Comparison of ENCODE assay signal across 8 cellular contexts in the genomic region with DNA sequence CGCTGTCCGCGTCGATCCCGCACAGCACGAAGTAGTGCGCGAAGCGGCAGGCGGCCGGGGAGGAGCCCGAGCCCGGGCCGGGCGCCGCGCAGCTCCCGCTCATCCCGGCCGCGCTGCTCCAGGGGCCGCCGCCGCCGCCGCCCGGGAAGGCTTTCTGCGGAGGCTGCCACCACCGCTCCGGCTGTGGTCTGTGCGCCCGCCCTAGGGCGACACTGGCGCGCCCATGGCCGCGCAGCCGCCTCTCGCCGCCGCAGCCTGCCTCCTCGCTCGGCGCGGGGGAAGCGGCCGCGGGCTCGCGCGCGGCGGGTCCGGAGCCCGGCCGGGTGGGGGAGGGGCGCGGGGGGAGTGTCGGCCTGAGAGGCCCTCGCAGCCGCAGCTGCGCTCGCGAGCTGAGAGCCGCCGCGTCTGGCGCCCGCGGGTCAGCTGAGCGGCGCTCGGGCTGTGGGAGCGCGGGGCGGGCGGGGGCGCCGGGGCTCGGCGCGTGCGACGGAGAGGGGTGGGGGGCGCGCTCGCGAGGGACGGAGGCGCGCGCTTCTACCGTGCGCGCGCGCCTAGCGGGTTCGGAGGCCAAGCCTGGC. TPM values are rescaled to one million over a fixed set of nuclear protein-coding genes. Genes with fewer than 3 reads are reported as not detected.
DNase-seq lines count a peak whose midpoint lies in the region; ATAC-seq and TF ChIP-seq lines count a peak whose summit lies in the region.

A gene (minus strand): TSS at position 407 of the 578 bp plus-strand sequence. CDS start 304 bp downstream, at position 103.

- no peaks in the 10 kb centered on the region for H3K9me2 ChIP-seq in OCI-LY1 (ENCODE audit: low read depth, low read length)

- H3K4me3 Mint-ChIP-seq in Calu3 (ENCODE audit: low read depth, unreplicated experiment) = peak within 1 kb of the TSS; percentile 93

- H3K4me2 ChIP-seq in OCI-LY1 (ENCODE audit: low read length) (peak within 1 kb of the TSS; percentile 69), parathyroid adenoma (ENCODE audit: low read length) (peak within 1 kb of the TSS; percentile 82)

- H3K4me3 ChIP-seq in OCI-LY1 (ENCODE audit: low read depth, low read length, poor library complexity, severe bottlenecking) (peak within 1 kb of the TSS; percentile 82), left ventricle myocardium inferior (peak within 1 kb of the TSS; percentile 88), parathyroid adenoma (ENCODE audit: low read depth, low read length) (peak within 1 kb of the TSS; percentile 78)

- peaks cover 26% of the 10 kb centered on the region for H3K36me3 Mint-ChIP-seq in Calu3 (ENCODE audit: insufficient read depth, unreplicated experiment)

- H4K20me1 ChIP-seq in OCI-LY1 (ENCODE audit: insufficient read depth, low read length) = 0 out of 2 replicates have a peak, but pooled peaks cover 2% of the 10 kb centered on the region

- intact Hi-C loops in Calu3 (cut with micrococcal nuclease; ENCODE audit: unreplicated experiment) (loop anchor here (5.0 kb wide), 2 partner anchors 99 to 119 kb away; no protein-coding TSS in a partner anchor), left ventricle myocardium inferior (cut with micrococcal nuclease) (no loop called here)

- H3K79me2 ChIP-seq in OCI-LY1 (ENCODE audit: insufficient read depth, low read length) (peaks cover 32% of the 10 kb centered on the region), parathyroid adenoma (peaks cover 16% of the 10 kb centered on the region)

- no peaks in the 10 kb centered on the region for H3F3A ChIP-seq in OCI-LY1 (ENCODE audit: insufficient read depth, low read length)

- H3K36me3 ChIP-seq in OCI-LY1 (ENCODE audit: insufficient read depth, low read length) (peaks cover 8% of the 10 kb centered on the region; the same call in 1 of the 2 replicates), left ventricle myocardium inferior (no peaks in the 10 kb centered on the region), parathyroid adenoma (ENCODE audit: control insufficient read depth, insufficient read depth, low read length) (no peaks in the 10 kb centered on the region)

- H3K27ac ChIP-seq in OCI-LY1 (ENCODE audit: low read depth, low read length, poor library complexity, severe bottlenecking) = peak within 1 kb of the TSS; percentile 55
- H3K27ac ChIP-seq in left ventricle myocardium inferior (replicated peaks) = peak within 1 kb of the TSS; percentile 98
- H3K27ac ChIP-seq in parathyroid adenoma = peak within 1 kb of the TSS; percentile 92

- ATAC-seq in GM19397 (IDR thresholded peaks at IDR 0.05; ENCODE audit: unreplicated experiment) (peak; percentile 65), HG03439 (IDR thresholded peaks at IDR 0.05; ENCODE audit: unreplicated experiment) (peak; percentile 45)

- H3K9me3 Mint-ChIP-seq in Calu3 (ENCODE audit: low read depth, unreplicated experiment) = peaks cover 3% of the 10 kb centered on the region

- H3K27me3 ChIP-seq in OCI-LY1 (ENCODE audit: insufficient read depth, low read length) (no peaks in the 10 kb centered on the region), left ventricle myocardium inferior (ENCODE audit: low read depth) (no peaks in the 10 kb centered on the region), parathyroid adenoma (ENCODE audit: control insufficient read depth, insufficient read depth, low read length) (no peaks in the 10 kb centered on the region)

- no peak within 1 kb of the TSS for H2AFZ ChIP-seq in OCI-LY1 (ENCODE audit: low read length)
- H2AFZ ChIP-seq in parathyroid adenoma = peak within 1 kb of the TSS; percentile 95

- DNase-seq in Calu3 = peak; percentile 73
- DNase-seq in anterior cingulate cortex (lab: John Stamatoyannopoulos, UW) = peak in 57 of 58 donors; percentile 23 to 90 (median 81)
- peak; percentile 86 for DNase-seq in left ventricle myocardium inferior
- DNase-seq in retina = no peak

- H3K27ac Mint-ChIP-seq in Calu3 (ENCODE audit: unreplicated experiment) = peak within 1 kb of the TSS; percentile 79

- peaks cover 24% of the 10 kb centered on the region for H3K4me1 Mint-ChIP-seq in Calu3 (ENCODE audit: low read depth, unreplicated experiment)

- no peak for TF ChIP-seq CTCF in Calu3 (IDR thresholded peaks at IDR 0.05; ENCODE audit: unreplicated experiment)
- no peak for TF ChIP-seq CTCF in OCI-LY1 (IDR thresholded peaks at IDR 0.05; ENCODE audit: low read length)
- no peak for TF ChIP-seq CTCF in left ventricle myocardium inferior (IDR thresholded peaks at IDR 0.05; ENCODE audit: borderline replicate concordance)
- no peak for TF ChIP-seq CTCF in parathyroid adenoma (IDR thresholded peaks at IDR 0.05)

- H3K27me3 Mint-ChIP-seq in Calu3 (ENCODE audit: unreplicated experiment) = no peaks in the 10 kb centered on the region

- peak within 1 kb of the TSS; percentile 94 for H3K9ac ChIP-seq in OCI-LY1 (ENCODE audit: low read length)
- H3K9ac ChIP-seq in parathyroid adenoma = peak within 1 kb of the TSS; percentile 40

- H3K4me1 ChIP-seq in OCI-LY1 (ENCODE audit: insufficient read depth, low read length, severe bottlenecking) = peaks cover 53% of the 10 kb centered on the region
- peaks cover 56% of the 10 kb centered on the region for H3K4me1 ChIP-seq in left ventricle myocardium inferior
- H3K4me1 ChIP-seq in parathyroid adenoma = peaks cover 2% of the 10 kb centered on the region

- CTCF ChIA-PET in Calu3 (lab: Charles Lee) = interaction anchor here (1.0 kb wide), 1 partner anchor 188 kb away, joined by 3 read pairs; no protein-coding TSS in a partner anchor

- H3K9me3 ChIP-seq in OCI-LY1 (ENCODE audit: low read length) = no peaks in the 10 kb centered on the region
- H3K9me3 ChIP-seq in left ventricle myocardium inferior (replicated peaks) = no peaks in the 10 kb centered on the region
- no peaks in the 10 kb centered on the region for H3K9me3 ChIP-seq in parathyroid adenoma (ENCODE audit: control insufficient read depth, low read length)

- no TSS peak for BruUV-seq in Calu3 (replicated peaks; lab: Mats Ljungman, UMichigan)

RNA-seq across cellular contexts. Expression of the gene that starts here (rescaled TPM):
- total RNA-seq in Calu3 (2022) (8.0 and 10.2 TPM in 2 replicates), left ventricle myocardium inferior (42.9 TPM)
